Comparison of ENCODE assay signal across 19 cellular contexts in the genomic region with DNA sequence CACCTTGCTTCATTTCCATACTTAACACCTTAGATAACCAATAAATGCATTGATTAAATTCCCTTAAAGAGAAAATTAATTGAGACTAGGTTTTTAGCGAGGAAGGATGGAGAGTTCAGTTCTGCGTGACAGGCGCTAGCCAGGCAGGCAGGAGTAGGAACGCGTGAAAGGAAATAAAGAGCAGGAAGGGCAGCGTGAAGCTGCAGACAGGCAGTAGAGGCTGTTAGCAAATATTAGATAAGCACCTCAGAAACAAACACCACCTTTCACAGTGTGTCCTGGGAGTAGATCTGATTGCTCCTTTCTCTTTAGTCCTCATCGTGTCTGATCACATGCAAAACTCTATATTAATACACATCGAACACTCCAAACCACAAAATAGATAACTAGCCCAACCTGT.
DNase-seq lines count a peak whose midpoint lies in the region; ATAC-seq, FAIRE-seq and TF ChIP-seq lines count a peak whose summit lies in the region.
"Had no signal": no experiment of that assay in that cellular context is flagged by ENCODE, and none has a peak within 500 bp of the region (broad histone marks: within the 10 kb centered on the region; RNA-seq: fewer than 3 reads in every experiment).

No MANE protein-coding gene starts in this region.

- no peaks in the 10 kb centered on the region for H3K36me3 Mint-ChIP-seq in Caco-2 (ENCODE audit: insufficient read depth, unreplicated experiment)
- no peaks in the 10 kb centered on the region for H3K36me3 Mint-ChIP-seq in activated T-helper 1 cell treated with anti-CD3 and anti-CD28 coated beads, Interleukin-12 subunit alpha, Interleukin-12 subunit beta, Interleukin-2, Interleukin-4 antibody, amounts not matched to agents 30 ng/mL and 10 ng/mL and 1 ng/mL, durations not matched to agents 14 hours and 24 hours and 36 hours (ENCODE audit: low read depth)

- H3K79me2 ChIP-seq in HepG2 (ENCODE audit: insufficient read depth, low read length) = no peaks in the 10 kb centered on the region

- peaks cover 0 to 2% (median 0%) of the 10 kb centered on the region in 4 donors for H3K9me3 ChIP-seq in right lobe of liver
- no peaks in the 10 kb centered on the region for H3K9me3 ChIP-seq in HepG2 (ENCODE audit: low read length)
- H3K9me3 ChIP-seq in endocrine pancreas (ENCODE audit: control insufficient read depth, low read length) = no peaks in the 10 kb centered on the region
- H3K9me3 ChIP-seq in Caco-2 = no peaks in the 10 kb centered on the region
- H3K9me3 ChIP-seq: A549 had no signal

- TF ChIP-seq EP300 in HepG2 (IDR thresholded peaks at IDR 0.05; ENCODE audit: low read depth in 2 of 2, low read length in 2 of 2) = no peak
- TF ChIP-seq EP300 in HepG2 (CRISPR knock-in tag; IDR thresholded peaks at IDR 0.05; ENCODE audit: borderline replicate concordance) = no peak

- POLR2A ChIA-PET in HepG2 (lab: Yijun Ruan, JAX) (no interaction called here), Caco-2 (lab: Charles Lee) (no interaction called here)

- H3K36me3 ChIP-seq in right lobe of liver (no peaks in the 10 kb centered on the region), HepG2 (replicated peaks in 1 of 2; ENCODE audit: control insufficient read depth in 1 of 2, insufficient read depth in 2 of 2, low read length in 2 of 2) (no peaks in the 10 kb centered on the region), endocrine pancreas (ENCODE audit: control insufficient read depth, insufficient read depth, low read length) (no peaks in the 10 kb centered on the region), Caco-2 (ENCODE audit: control insufficient read depth, insufficient read depth, low read length) (no peaks in the 10 kb centered on the region)

- H3K27ac Mint-ChIP-seq in Caco-2 (ENCODE audit: unreplicated experiment) = no peak overlapping the region
- no peak overlapping the region for H3K27ac Mint-ChIP-seq in activated T-helper 1 cell treated with anti-CD3 and anti-CD28 coated beads, Interleukin-12 subunit alpha, Interleukin-12 subunit beta, Interleukin-2, Interleukin-4 antibody, amounts not matched to agents 30 ng/mL and 10 ng/mL and 1 ng/mL, durations not matched to agents 14 hours and 24 hours and 36 hours
- H3K27ac Mint-ChIP-seq: HFFc6 had no signal

- H3K4me1 ChIP-seq in right lobe of liver (no peaks in the 10 kb centered on the region), HepG2 (ENCODE audit: insufficient read depth, low read length) (no peaks in the 10 kb centered on the region), endocrine pancreas (ENCODE audit: control insufficient read depth, insufficient read depth, low read length) (no peaks in the 10 kb centered on the region), Caco-2 (no peaks in the 10 kb centered on the region)
- H3K4me1 ChIP-seq: A549 had no signal

- H3K4me3 ChIP-seq in right lobe of liver (no peak overlapping the region), HepG2 (replicated peaks in 1 of 3; ENCODE audit: insufficient read depth in 1 of 3, low read depth in 2 of 3, low read length in 3 of 3) (no peak overlapping the region), endocrine pancreas (ENCODE audit: control insufficient read depth, insufficient read depth, low read length) (peak overlapping the region; percentile 15), Caco-2 (ENCODE audit: low read depth, low read length) (no peak overlapping the region)
- H3K4me3 ChIP-seq: A549 had no signal

- no peaks in the 10 kb centered on the region for H3K4me1 Mint-ChIP-seq in Caco-2 (ENCODE audit: low read depth, unreplicated experiment)
- no peaks in the 10 kb centered on the region for H3K4me1 Mint-ChIP-seq in activated T-helper 1 cell treated with anti-CD3 and anti-CD28 coated beads, Interleukin-12 subunit alpha, Interleukin-12 subunit beta, Interleukin-2, Interleukin-4 antibody, amounts not matched to agents 30 ng/mL and 10 ng/mL and 1 ng/mL, durations not matched to agents 14 hours and 24 hours and 36 hours (ENCODE audit: low read depth)

- ATAC-seq in right lobe of liver = peak; percentile 40 to 63 (median 60)
- no peak; the same call in 2 of the 3 replicates for ATAC-seq in HepG2
- peak; percentile 52 for ATAC-seq in left lobe of liver
- ATAC-seq: A549 had no signal

- in situ Hi-C loops in HepG2 (cut with HindIII; ENCODE audit: extremely low pct_ligation_motif_present, low pct_unique_long_range_greater_than_20kb) = no loop called here

- H3K4me2 ChIP-seq in HepG2 (ENCODE audit: low read depth, low read length) = no peak overlapping the region
- H3K4me2 ChIP-seq: A549, KMS-11 had no signal

- H3K9ac ChIP-seq in HepG2 (ENCODE audit: insufficient read depth, low read depth, low read length) (no peak overlapping the region), endocrine pancreas (ENCODE audit: control insufficient read depth, insufficient read depth, low read length) (no peak overlapping the region)
- H3K9ac ChIP-seq: KMS-11 had no signal

- CTCF ChIA-PET in HepG2 (lab: Yijun Ruan, JAX; ENCODE audit: low intra/inter-chr PET ratio, low total read pairs) (no interaction called here), Caco-2 (lab: Charles Lee) (no interaction called here)

- H3K27me3 ChIP-seq in right lobe of liver = no peaks in the 10 kb centered on the region
- H3K27me3 ChIP-seq in HepG2 (ENCODE audit: control insufficient read depth in 1 of 2, insufficient read depth in 2 of 2, low read length in 2 of 2) = no peaks in the 10 kb centered on the region
- peaks cover 2% of the 10 kb centered on the region for H3K27me3 ChIP-seq in endocrine pancreas (ENCODE audit: control insufficient read depth, insufficient read depth, low read length)
- no peaks in the 10 kb centered on the region for H3K27me3 ChIP-seq in Caco-2 (replicated peaks; ENCODE audit: control insufficient read depth, insufficient read depth, low read length)

- WGBS in right lobe of liver (ENCODE audit: insufficient coverage, low coverage, low lambda C conversion rate, missing lambda C conversion rate) = 11% methylated on average over 8 of the region's 8 CpGs
- WGBS in HepG2 (ENCODE audit: low lambda C conversion rate) = 11% methylated on average over 8 of the region's 8 CpGs

- H3K9me3 Mint-ChIP-seq in Caco-2 (ENCODE audit: unreplicated experiment) = no peaks in the 10 kb centered on the region
- no peaks in the 10 kb centered on the region for H3K9me3 Mint-ChIP-seq in activated T-helper 1 cell treated with anti-CD3 and anti-CD28 coated beads, Interleukin-12 subunit alpha, Interleukin-12 subunit beta, Interleukin-2, Interleukin-4 antibody, amounts not matched to agents 30 ng/mL and 10 ng/mL and 1 ng/mL, durations not matched to agents 14 hours and 24 hours and 36 hours
- H3K9me3 Mint-ChIP-seq: HFFc6 had no signal

- H2AFZ ChIP-seq in HepG2 (ENCODE audit: low read length) = no peak overlapping the region

- no peaks in the 10 kb centered on the region for H3K27me3 Mint-ChIP-seq in Caco-2 (ENCODE audit: insufficient read depth, unreplicated experiment)
- H3K27me3 Mint-ChIP-seq in activated T-helper 1 cell treated with anti-CD3 and anti-CD28 coated beads, Interleukin-12 subunit alpha, Interleukin-12 subunit beta, Interleukin-2, Interleukin-4 antibody, amounts not matched to agents 30 ng/mL and 10 ng/mL and 1 ng/mL, durations not matched to agents 14 hours and 24 hours and 36 hours (ENCODE audit: insufficient read depth) = no peaks in the 10 kb centered on the region

- H4K20me1 ChIP-seq in HepG2 (ENCODE audit: insufficient read depth, low read length) = no peaks in the 10 kb centered on the region

- no peak overlapping the region for H3K4me3 Mint-ChIP-seq in Caco-2 (ENCODE audit: unreplicated experiment)
- no peak overlapping the region for H3K4me3 Mint-ChIP-seq in activated T-helper 1 cell treated with anti-CD3 and anti-CD28 coated beads, Interleukin-12 subunit alpha, Interleukin-12 subunit beta, Interleukin-2, Interleukin-4 antibody, amounts not matched to agents 30 ng/mL and 10 ng/mL and 1 ng/mL, durations not matched to agents 14 hours and 24 hours and 36 hours
- H3K4me3 Mint-ChIP-seq: HFFc6 had no signal

- TF ChIP-seq POLR2A in right lobe of liver (IDR thresholded peaks at IDR 0.05) = no peak
- no peak for TF ChIP-seq POLR2A in HepG2 (IDR thresholded peaks at IDR 0.05; ENCODE audit: insufficient read depth in 1 of 2, low read depth in 2 of 2, low read length in 2 of 2)

- BruUV-seq in HepG2 (replicated peaks; lab: Mats Ljungman, UMichigan) (no TSS peak), Caco-2 (replicated peaks; lab: Mats Ljungman, UMichigan) (no TSS peak)

- TF ChIP-seq CTCF in right lobe of liver (IDR thresholded peaks at IDR 0.05) (no peak), HepG2 (CRISPR knock-in tag; IDR thresholded peaks at IDR 0.05) (no peak), Caco-2 (IDR thresholded peaks at IDR 0.05; ENCODE audit: insufficient read depth in 1 of 2, low read depth in 1 of 2, low read length in 1 of 2, severe bottlenecking in 1 of 2, unreplicated experiment in 1 of 2) (no peak)

- intact Hi-C loops in right lobe of liver (cut with DNase I) (no loop called here), HepG2 (cut with micrococcal nuclease; ENCODE audit: unreplicated experiment) (no loop called here), Caco-2 (cut with micrococcal nuclease; ENCODE audit: unreplicated experiment) (no loop called here)
- intact Hi-C loops in activated T-helper 1 cell treated with anti-CD3 and anti-CD28 coated beads, Interleukin-12 subunit alpha, Interleukin-12 subunit beta, Interleukin-2, Interleukin-4 antibody, amounts not matched to agents 30 ng/mL and 10 ng/mL and 1 ng/mL, durations not matched to agents 14 hours and 24 hours and 36 hours (cut with micrococcal nuclease) = no loop called here

- no peak for TF ChIP-seq RAD21 in HepG2 (CRISPR knock-in tag; IDR thresholded peaks at IDR 0.05)

- no peak overlapping the region for H3K27ac ChIP-seq in right lobe of liver
- no peak overlapping the region for H3K27ac ChIP-seq in HepG2 (ENCODE audit: extremely low read length, insufficient read depth, low read length)
- H3K27ac ChIP-seq: A549, KMS-11 had no signal

- no peak for FAIRE-seq in HepG2 (lab: Jason Lieb, UNC)
- FAIRE-seq: A549, H54 had no signal

- DNase-seq in right lobe of liver (no peak), HepG2 (ENCODE audit: low spot score) (no peak), left lobe of liver (ENCODE audit: low spot score) (no peak), Caco-2 (no peak)
- no peak for DNase-seq in activated T-helper 1 cell treated with anti-CD3 and anti-CD28 coated beads, Interleukin-12 subunit alpha, Interleukin-12 subunit beta, Interleukin-2, Interleukin-4 antibody, amounts not matched to agents 30 ng/mL and 10 ng/mL and 1 ng/mL, durations not matched to agents 14 hours and 24 hours and 36 hours (ENCODE audit: low spot score)
- DNase-seq in effector CD4-positive, alpha-beta T cell = no peak
- DNase-seq: C1 segment of cervical spinal cord, DMS 273 treated with DMSO at 0.1 percent for 48 hours, HFFc6, NCI-H1105, NCI-H1694, NCI-H2107, NCI-H226, NCI-H526 treated with DMSO at 0.1 percent for 48 hours, OCI-M1 had no signal

TF ChIP-seq in HepG2, 621 proteins besides CTCF, POLR2A, EP300 and RAD21 (continues in another document):
- no peak for TF ChIP-seq ZMYM3 (CRISPR knock-in tag; IDR thresholded peaks at IDR 0.05)
